ENCODE assay signal across 8 cellular contexts in the genomic region with DNA sequence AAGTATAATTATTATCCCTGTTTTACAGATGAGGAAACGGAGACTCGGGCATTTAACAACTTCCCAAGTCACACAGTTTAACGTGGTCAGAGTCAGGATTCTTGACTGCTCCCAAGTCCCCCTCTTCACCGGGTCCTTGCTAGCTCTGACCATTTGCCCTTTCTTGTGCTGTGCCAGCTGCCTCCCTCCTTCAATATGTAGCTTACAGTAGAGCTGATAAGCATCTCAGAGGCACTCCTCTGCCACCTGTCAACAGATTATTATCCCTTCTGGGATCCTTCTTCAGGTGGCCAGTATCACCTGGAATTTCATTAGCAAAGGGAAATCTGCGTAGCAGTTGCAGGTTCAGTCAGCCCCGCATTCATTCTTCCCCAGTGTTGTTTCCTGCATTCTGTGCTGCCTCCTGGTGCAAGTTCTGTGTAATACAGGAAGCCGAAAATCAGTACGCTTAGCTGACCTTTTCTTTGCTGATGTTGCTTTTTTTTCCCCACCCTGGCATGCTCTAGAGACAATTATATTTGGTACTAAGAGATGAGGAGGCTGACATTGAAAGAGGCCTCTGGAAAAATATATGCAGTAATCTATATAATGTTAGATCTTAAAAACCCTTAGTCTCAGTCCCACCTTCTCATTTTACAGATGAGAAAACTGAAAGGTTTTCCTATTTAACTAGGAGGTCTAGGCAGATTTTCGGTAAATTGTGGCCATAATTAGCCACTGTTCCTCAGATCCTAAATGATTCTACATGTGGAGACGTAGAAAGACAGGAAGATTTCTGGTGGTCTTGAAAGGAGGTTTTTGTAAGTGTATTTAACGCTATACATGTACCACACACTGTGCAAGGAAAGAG. TPM values are rescaled to one million over a fixed set of nuclear protein-coding genes. Genes with fewer than 3 reads are reported as not detected.
DNase-seq lines count a peak whose midpoint lies in the region; ATAC-seq and TF ChIP-seq lines count a peak whose summit lies in the region.

No MANE protein-coding gene starts in this region.

- no peaks in the 10 kb centered on the region for H3K9me3 Mint-ChIP-seq in activated naive CD4-positive, alpha-beta T cell treated with anti-CD3 and anti-CD28 coated beads, Interleukin-2, amount 10 ng/mL, durations not matched to agents 7 days and 5 days

- peak; percentile 76 for TF ChIP-seq CTCF in left ventricle myocardium inferior (IDR thresholded peaks at IDR 0.05; ENCODE audit: borderline replicate concordance)

- peak; percentile 66 for ATAC-seq in HG03280 (IDR thresholded peaks at IDR 0.05; ENCODE audit: unreplicated experiment)

- H3K4me3 Mint-ChIP-seq in activated naive CD4-positive, alpha-beta T cell treated with anti-CD3 and anti-CD28 coated beads, Interleukin-2, amount 10 ng/mL, durations not matched to agents 7 days and 5 days = no peak overlapping the region

- peaks cover 8% of the 10 kb centered on the region for H3K36me3 Mint-ChIP-seq in activated naive CD4-positive, alpha-beta T cell treated with anti-CD3 and anti-CD28 coated beads, Interleukin-2, amount 10 ng/mL, durations not matched to agents 7 days and 5 days

- peaks cover 6% of the 10 kb centered on the region for H3K4me1 ChIP-seq in left ventricle myocardium inferior

- no peaks in the 10 kb centered on the region for H3K27me3 ChIP-seq in left ventricle myocardium inferior (ENCODE audit: low read depth)

- peaks cover 30% of the 10 kb centered on the region for H3K36me3 ChIP-seq in left ventricle myocardium inferior

- H3K4me3 ChIP-seq in left ventricle myocardium inferior = no peak overlapping the region

- CTCF ChIA-PET in activated naive CD4-positive, alpha-beta T cell treated with anti-CD3 and anti-CD28 coated beads, Interleukin-2, amount 10 ng/mL, durations not matched to agents 7 days and 5 days (lab: Charles Lee) = interaction anchor here (0.6 to 8.9 kb wide), 44 partner anchors 7 to 958 kb away, joined by 3 to 190 read pairs (median 4); a partner anchor contains a TSS

- peak; percentile 65 to 70 for DNase-seq in NCI-H2081 (lab: John Stamatoyannopoulos, UW)
- DNase-seq in NCI-H2081 treated with DMSO at 0.1 percent for 48 hours (lab: John Stamatoyannopoulos, UW) = no peak
- DNase-seq in RKO (ENCODE audit: low spot score) = peak; percentile 46
- peak; percentile 61 for DNase-seq in activated naive CD4-positive, alpha-beta T cell treated with anti-CD3 and anti-CD28 coated beads, Interleukin-2, amount 10 ng/mL, durations not matched to agents 7 days and 5 days
- no peak for DNase-seq in left ventricle myocardium inferior
- DNase-seq in retina = peak; percentile 48
- DNase-seq in NCI-H128 (lab: John Stamatoyannopoulos, UW; ENCODE audit: unreplicated experiment) = no peak

- H3K27ac ChIP-seq in left ventricle myocardium inferior (replicated peaks) = no peak overlapping the region

- no peaks in the 10 kb centered on the region for H3K27me3 Mint-ChIP-seq in activated naive CD4-positive, alpha-beta T cell treated with anti-CD3 and anti-CD28 coated beads, Interleukin-2, amount 10 ng/mL, durations not matched to agents 7 days and 5 days

- intact Hi-C loops in left ventricle myocardium inferior (cut with micrococcal nuclease) = loop anchor here (1.0 kb wide), 1 partner anchor 126 kb away; no protein-coding TSS in a partner anchor

- no peak overlapping the region for H3K27ac Mint-ChIP-seq in activated naive CD4-positive, alpha-beta T cell treated with anti-CD3 and anti-CD28 coated beads, Interleukin-2, amount 10 ng/mL, durations not matched to agents 7 days and 5 days

- H3K9me3 ChIP-seq in left ventricle myocardium inferior (replicated peaks) = no peaks in the 10 kb centered on the region

- peaks cover 4% of the 10 kb centered on the region for H3K4me1 Mint-ChIP-seq in activated naive CD4-positive, alpha-beta T cell treated with anti-CD3 and anti-CD28 coated beads, Interleukin-2, amount 10 ng/mL, durations not matched to agents 7 days and 5 days

RNA-seq across cellular contexts. Expression of a gene that starts 24.8 kb away (rescaled TPM):
- total RNA-seq in left ventricle myocardium inferior = 5.1 TPM

RNA-seq across cellular contexts. Expression of a gene that starts 38.7 kb away (rescaled TPM):
- total RNA-seq in left ventricle myocardium inferior = 4.2 TPM

RNA-seq across cellular contexts. Expression of a gene that starts 53.3 kb away (rescaled TPM):
- total RNA-seq in left ventricle myocardium inferior = 30.9 TPM

Comparison
In these comparisons a context has a peak if more than half of its experiments do, and no peak if none do; other contexts are left out.
1. DNase-seq: peak in NCI-H2081 (2 of 2), RKO (single experiment), activated naive CD4-positive, alpha-beta T cell treated with anti-CD3 and anti-CD28 coated beads, Interleukin-2, amount 10 ng/mL, durations not matched to agents 7 days and 5 days (single experiment) and retina (single experiment); none in NCI-H2081 treated with DMSO at 0.1 percent for 48 hours (single experiment), left ventricle myocardium inferior (single experiment) and NCI-H128 (single experiment).